In genomic region chr2:213220967-213221603, GRCh38 we compare ENCODE assay signal across 21 cellular contexts.
DNase-seq lines count a peak whose midpoint lies in the region; ATAC-seq, FAIRE-seq and TF ChIP-seq lines count a peak whose summit lies in the region.
"Had no signal": no experiment of that assay in that cellular context is flagged by ENCODE, and none has a peak within 500 bp of the region (broad histone marks: within the 10 kb centered on the region; RNA-seq: fewer than 3 reads in every experiment).

No MANE protein-coding gene starts in this region.

- H3K27ac ChIP-seq in brain microvascular endothelial cell = peak overlapping the region; percentile 81
- H3K27ac ChIP-seq: PC-9, thoracic aorta, WERI-Rb-1 had no signal

- peaks cover 0 to 6% (median 0%) of the 10 kb centered on the region in 3 donors for H3K4me1 Mint-ChIP-seq in T-cell

- H3K27me3 Mint-ChIP-seq in T-cell = peaks cover 0 to 6% of the 10 kb centered on the region in 2 donors
- H3K27me3 Mint-ChIP-seq: naive B cell had no signal

- TF ChIP-seq POLR2A in GM12891 (IDR thresholded peaks at IDR 0.05; ENCODE audit: low read depth, low read length) = no peak

- no peaks in the 10 kb centered on the region for H3K27me3 ChIP-seq in brain microvascular endothelial cell (replicated peaks)

- in situ Hi-C loops in brain microvascular endothelial cell (cut with HindIII; ENCODE audit: low pct_ligation_motif_present, low sequenced_read_pairs) = no loop called here

- ATAC-seq in GM21360 (IDR thresholded peaks at IDR 0.05; ENCODE audit: unreplicated experiment) (peak; percentile 83), HG03342 (IDR thresholded peaks at IDR 0.05; ENCODE audit: unreplicated experiment) (peak; percentile 67), HG03108 (IDR thresholded peaks at IDR 0.05; ENCODE audit: unreplicated experiment) (no peak), T-cell (replicated peaks in 1 of 4) (no peak)
- ATAC-seq: left ventricle myocardium superior had no signal

- H3K27ac Mint-ChIP-seq in T-cell = no peak overlapping the region
- H3K27ac Mint-ChIP-seq: activated naive CD8-positive, alpha-beta T cell treated with anti-CD3 and anti-CD28 coated beads, Interleukin-2, amount 10 ng/mL, durations not matched to agents 7 days and 5 days had no signal

- no peaks in the 10 kb centered on the region for H3K9me3 Mint-ChIP-seq in T-cell
- H3K9me3 Mint-ChIP-seq: activated naive CD8-positive, alpha-beta T cell treated with anti-CD3 and anti-CD28 coated beads, Interleukin-2, amount 10 ng/mL, durations not matched to agents 7 days and 5 days; naive B cell had no signal

- H3K4me3 Mint-ChIP-seq in T-cell = no peak overlapping the region
- H3K4me3 Mint-ChIP-seq: activated naive CD8-positive, alpha-beta T cell treated with anti-CD3 and anti-CD28 coated beads, Interleukin-2, amount 10 ng/mL, durations not matched to agents 7 days and 5 days; naive B cell had no signal

- CTCF ChIA-PET in T-cell (lab: Charles Lee) = no interaction called here

- POLR2A ChIA-PET in T-cell (lab: Charles Lee) = no interaction called here

- H3K36me3 ChIP-seq in brain microvascular endothelial cell (replicated peaks) = no peaks in the 10 kb centered on the region
- H3K36me3 ChIP-seq: thoracic aorta, WERI-Rb-1 had no signal

- H3K36me3 Mint-ChIP-seq in T-cell = no peaks in the 10 kb centered on the region
- H3K36me3 Mint-ChIP-seq: activated naive CD8-positive, alpha-beta T cell treated with anti-CD3 and anti-CD28 coated beads, Interleukin-2, amount 10 ng/mL, durations not matched to agents 7 days and 5 days; naive B cell had no signal

- TF ChIP-seq CTCF in brain microvascular endothelial cell (IDR thresholded peaks at IDR 0.05; ENCODE audit: low read depth, low read length, missing control alignments) = no peak

- peak; percentile 43 for FAIRE-seq in GM12891 (lab: Jason Lieb, UNC)

- DNase-seq in GM12891 (ENCODE audit: insufficient read length, low spot score) (no peak), brain microvascular endothelial cell (no peak), T-cell (no peak), NCI-H1092 treated with DMSO at 0.1 percent for 48 hours (lab: John Stamatoyannopoulos, UW) (no peak), NCI-H1930 (lab: John Stamatoyannopoulos, UW) (no peak)
- DNase-seq: activated naive CD8-positive, alpha-beta T cell treated with anti-CD3 and anti-CD28 coated beads, Interleukin-2, amount 10 ng/mL, durations not matched to agents 7 days and 5 days; activated T-cell treated with anti-CD3 and anti-CD28 coated beads for 4 hours; DMS153; effector memory CD4-positive, alpha-beta T cell; Karpas-422; left ventricle myocardium superior; naive B cell; NCI-H1694 treated with DMSO at 0.1 percent for 48 hours; NCI-H526; PC-9; stimulated activated CD4-positive, alpha-beta T cell treated with anti-CD3 and anti-CD28 coated beads, Interleukin-15, amount 100 ng/mL, for 24 hours; WERI-Rb-1 had no signal

- H3K4me3 ChIP-seq in brain microvascular endothelial cell (ENCODE audit: low read depth, low read length) = no peak overlapping the region
- H3K4me3 ChIP-seq: PC-9, thoracic aorta had no signal

TF ChIP-seq in GM12891, 5 proteins besides CTCF, POLR2A, EP300 and RAD21:
- no peak for TF ChIP-seq POU2F2 (IDR thresholded peaks at IDR 0.05; ENCODE audit: low read depth, low read length)
- no peak for TF ChIP-seq TAF1 (IDR thresholded peaks at IDR 0.05; ENCODE audit: low read depth, low read length)
- TF ChIP-seq POLR2AphosphoS5 (IDR thresholded peaks at IDR 0.05; ENCODE audit: low read depth, low read length) = no peak
- no peak for TF ChIP-seq SPI1 (IDR thresholded peaks at IDR 0.05; ENCODE audit: low read depth, low read length)
- TF ChIP-seq PAX5 (IDR thresholded peaks at IDR 0.05; ENCODE audit: insufficient read depth, low read length, severe bottlenecking) = no peak

Comparison
In these comparisons a context has a peak if more than half of its experiments do, and no peak if none do; other contexts are left out.
1. ATAC-seq: peak in GM21360 (single experiment) and HG03342 (single experiment); none in HG03108 (single experiment) and T-cell (0 of 4).